In the genomic region with DNA sequence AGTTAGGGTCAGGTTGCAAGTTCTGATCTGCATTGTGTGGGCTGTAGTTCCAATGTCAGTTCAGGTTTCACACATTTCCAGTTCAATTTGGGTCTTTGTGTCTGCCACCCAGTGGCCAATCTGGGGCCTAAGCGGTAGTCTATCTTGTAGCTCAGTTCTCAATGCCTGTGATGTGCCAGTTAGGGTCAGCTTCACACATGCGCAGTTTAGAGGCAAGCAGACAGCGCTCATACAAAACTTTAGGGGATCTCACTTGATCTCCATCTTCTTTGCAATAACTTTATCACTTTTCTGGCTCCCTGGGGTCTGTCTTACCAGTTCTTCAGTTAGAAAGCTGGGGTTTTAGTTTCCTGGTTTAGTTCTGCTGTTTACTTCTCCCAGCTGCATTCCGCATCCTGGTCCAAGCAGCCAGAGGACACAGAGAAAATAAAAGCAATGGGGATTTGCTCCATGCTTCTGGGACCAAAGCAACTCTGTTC, we compare ENCODE assay signal across 8 cellular contexts. TPM values are rescaled to one million over a fixed set of nuclear protein-coding genes. Genes with fewer than 3 reads are reported as not detected.
DNase-seq lines count a peak whose midpoint lies in the region; ATAC-seq and TF ChIP-seq lines count a peak whose summit lies in the region.

No MANE protein-coding gene starts in this region.

- H3F3A ChIP-seq in OCI-LY1 (ENCODE audit: insufficient read depth, low read length): no peaks in the 10 kb centered on the region

- H3K27me3 ChIP-seq in OCI-LY1 (ENCODE audit: insufficient read depth, low read length) (no peaks in the 10 kb centered on the region), stomach smooth muscle (ENCODE audit: control insufficient read depth in 1 of 2, insufficient read depth in 2 of 2, low read length in 2 of 2) (peaks cover 0 to 3% of the 10 kb centered on the region in 2 donors)

- H3K36me3 ChIP-seq in OCI-LY1 (ENCODE audit: insufficient read depth, low read length): no peaks in the 10 kb centered on the region
- no peaks in the 10 kb centered on the region for H3K36me3 ChIP-seq in stomach smooth muscle (ENCODE audit: control insufficient read depth in 2 of 2, insufficient read depth in 2 of 2, low read length in 2 of 2)

- POLR2A ChIA-PET in naive thymus-derived CD8-positive, alpha-beta T cell (lab: Charles Lee): interaction anchor here (0.8 to 1.2 kb wide), 2 partner anchors 11 to 125 kb away, joined by 7 to 9 read pairs; a partner anchor contains a TSS

- H3K4me3 ChIP-seq in OCI-LY1 (ENCODE audit: low read depth, low read length, poor library complexity, severe bottlenecking) (no peak overlapping the region), stomach smooth muscle (ENCODE audit: low read length in 2 of 2) (peak overlapping the region in 1 of 2 donors; percentile 65)

- H3K9me3 ChIP-seq in OCI-LY1 (ENCODE audit: low read length) (peaks cover 12% of the 10 kb centered on the region; the same call in 1 of the 2 replicates), stomach smooth muscle (ENCODE audit: control insufficient read depth in 2 of 2, low read length in 2 of 2) (no peaks in the 10 kb centered on the region)

- H3K27ac ChIP-seq in OCI-LY1 (ENCODE audit: low read depth, low read length, poor library complexity, severe bottlenecking) (no peak overlapping the region), stomach smooth muscle (ENCODE audit: low read length) (no peak overlapping the region)

- peak overlapping the region; percentile 19; the same call in 1 of the 2 replicates for H3K4me2 ChIP-seq in OCI-LY1 (ENCODE audit: low read length)

- H3K9ac ChIP-seq in OCI-LY1 (ENCODE audit: low read length) (no peak overlapping the region), stomach smooth muscle (ENCODE audit: low read length in 2 of 2) (peak overlapping the region; percentile 12 to 58)

- ATAC-seq in GM21360 (IDR thresholded peaks at IDR 0.05; ENCODE audit: unreplicated experiment): peak; percentile 96
- ATAC-seq in naive thymus-derived CD8-positive, alpha-beta T cell: peak; percentile 98 to 100

- peaks cover 0 to 6% (median 3%) of the 10 kb centered on the region in 4 donors for H3K4me1 Mint-ChIP-seq in naive thymus-derived CD8-positive, alpha-beta T cell

- no peaks in the 10 kb centered on the region for H3K4me1 ChIP-seq in OCI-LY1 (ENCODE audit: insufficient read depth, low read length, severe bottlenecking)
- H3K4me1 ChIP-seq in stomach smooth muscle (ENCODE audit: control insufficient read depth, insufficient read depth, low read length): no peaks in the 10 kb centered on the region

- no peaks in the 10 kb centered on the region for H4K20me1 ChIP-seq in OCI-LY1 (ENCODE audit: insufficient read depth, low read length)

- no peak overlapping the region for H2AFZ ChIP-seq in OCI-LY1 (ENCODE audit: low read length)

- peak; percentile 83 for TF ChIP-seq CTCF in OCI-LY1 (IDR thresholded peaks at IDR 0.05; ENCODE audit: low read length)

- peaks cover 0 to 10% (median 8%) of the 10 kb centered on the region in 3 donors for H3K36me3 Mint-ChIP-seq in naive thymus-derived CD8-positive, alpha-beta T cell

- H3K27ac Mint-ChIP-seq in naive thymus-derived CD8-positive, alpha-beta T cell: peak overlapping the region in 3 of 10 donors; percentile 7 to 49 (median 41)

- H3K9me3 Mint-ChIP-seq in naive thymus-derived CD8-positive, alpha-beta T cell: peaks cover 8 to 15% (median 11%) of the 10 kb centered on the region in 9 donors

- H3K4me3 Mint-ChIP-seq in naive thymus-derived CD8-positive, alpha-beta T cell: no peak overlapping the region

- H3K79me2 ChIP-seq in OCI-LY1 (ENCODE audit: insufficient read depth, low read length): no peaks in the 10 kb centered on the region

- H3K27me3 Mint-ChIP-seq in naive thymus-derived CD8-positive, alpha-beta T cell: peaks cover 0 to 2% (median 0%) of the 10 kb centered on the region in 5 donors

- DNase-seq in COLO829 (ENCODE audit: low spot score): peak; percentile 60
- DNase-seq in HPDE6-E6E7 (ENCODE audit: extremely low spot score): peak; percentile 64
- peak; percentile 55 for DNase-seq in activated T-cell treated with anti-CD3 and anti-CD28 coated beads, Interleukin-2, amount 50 U/mL, for 1 hour
- peak; percentile 83 for DNase-seq in fibroblast of gingiva (ENCODE audit: low read depth)
- peak; percentile 15 to 82 (median 54) for DNase-seq in naive thymus-derived CD8-positive, alpha-beta T cell

- no peaks in the 10 kb centered on the region for H3K9me2 ChIP-seq in OCI-LY1 (ENCODE audit: low read depth, low read length)

RNA-seq across cellular contexts. Expression of a gene that starts 11.0 kb away (rescaled TPM):
- 100 to 1,000 TPM; 103 to 109 TPM for total RNA-seq in naive thymus-derived CD8-positive, alpha-beta T cell
- 10 to 100 TPM; 78.0 to 92.9 (median 90.2) TPM for polyA plus RNA-seq in naive thymus-derived CD8-positive, alpha-beta T cell

RNA-seq across cellular contexts. Expression of a gene that starts 22.0 kb away (rescaled TPM):
- 1 to 10 TPM; 5.3 to 7.3 TPM for total RNA-seq in naive thymus-derived CD8-positive, alpha-beta T cell
- 1 to 10 TPM in 2 of 3 donors, under 1 TPM in 1; 0.21 to 1.9 (median 1.7) TPM for polyA plus RNA-seq in naive thymus-derived CD8-positive, alpha-beta T cell
